ENCODE assay signal across 8 cellular contexts in the genomic region with DNA sequence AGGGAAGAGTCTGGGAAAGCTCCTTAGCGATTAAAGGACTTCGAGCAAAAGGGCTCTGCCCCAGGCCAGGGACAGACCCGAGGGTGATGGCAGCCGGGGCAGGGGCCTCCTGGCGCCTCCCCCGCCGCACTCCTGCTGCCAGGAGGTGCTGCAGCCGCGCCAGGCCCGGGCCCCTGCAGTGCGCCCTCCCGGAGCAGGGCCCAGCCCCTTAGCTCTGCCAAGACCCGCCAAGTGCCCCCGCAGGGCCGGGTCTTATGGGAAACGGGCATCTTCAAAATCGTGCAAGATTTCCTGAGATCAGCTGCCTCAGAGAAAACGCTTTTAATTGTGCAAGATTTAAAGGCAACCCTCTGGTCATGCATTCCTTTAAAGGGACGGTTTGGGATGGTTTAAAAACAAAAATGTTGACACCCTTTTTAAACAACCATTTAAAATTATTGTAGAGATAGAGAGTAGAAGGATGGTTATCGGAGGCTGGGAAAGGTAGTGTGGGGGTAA. TPM values are rescaled to one million over a fixed set of nuclear protein-coding genes. Genes with fewer than 3 reads are reported as not detected.
A peak's percentile ranks its signal among the peaks of the same experiment; 100 is the strongest.
DNase-seq lines count a peak whose midpoint lies in the region; ATAC-seq, FAIRE-seq and TF ChIP-seq lines count a peak whose summit lies in the region.

No MANE protein-coding gene starts in this region.

- peaks cover 0 to 2% of the 10 kb centered on the region in 2 donors for H3K4me1 ChIP-seq in lung (ENCODE audit: control insufficient read depth in 2 of 2, insufficient read depth in 2 of 2, low read length in 2 of 2)

- peak; percentile 49 for ATAC-seq in GM18498 (IDR thresholded peaks at IDR 0.05; ENCODE audit: unreplicated experiment)
- ATAC-seq in lung (ENCODE audit: insufficient read depth, low FRiP score) = peak; percentile 35
- no peak for ATAC-seq in HG02884 (IDR thresholded peaks at IDR 0.05; ENCODE audit: unreplicated experiment)

- TF ChIP-seq CTCF in chondrocyte (IDR thresholded peaks at IDR 0.05) (no peak), lung (IDR thresholded peaks at IDR 0.05; ENCODE audit: control extremely low read depth, extremely low read depth) (no peak), type B pancreatic cell (conservative IDR thresholded peaks at IDR 0.05) (no peak)

- H3K27me3 ChIP-seq in MG63 = no peaks in the 10 kb centered on the region
- H3K27me3 ChIP-seq in lung (ENCODE audit: control insufficient read depth, insufficient read depth) = no peaks in the 10 kb centered on the region

- no peaks in the 10 kb centered on the region for H3K9me3 ChIP-seq in MG63
- no peaks in the 10 kb centered on the region for H3K9me3 ChIP-seq in lung (ENCODE audit: control insufficient read depth in 2 of 2, insufficient read depth in 1 of 2, low read length in 1 of 2)

- DNase-seq in H54 (ENCODE audit: insufficient read length, low spot score) = peak; percentile 81
- DNase-seq in MG63 = no peak
- no peak for DNase-seq in chondrocyte (ENCODE audit: low spot score)
- DNase-seq in lung (ENCODE audit: low spot score) = no peak
- no peak for DNase-seq in type B pancreatic cell (ENCODE audit: extremely low spot score, unreplicated experiment)
- no peak for DNase-seq in NCI-H526 (lab: John Stamatoyannopoulos, UW)

- peak overlapping the region; percentile 42 to 97 for H3K27ac ChIP-seq in lung (ENCODE audit: low read depth in 1 of 2, low read length in 1 of 2)

- no peaks in the 10 kb centered on the region for H3K36me3 ChIP-seq in MG63
- no peaks in the 10 kb centered on the region for H3K36me3 ChIP-seq in lung (ENCODE audit: control insufficient read depth in 2 of 2, insufficient read depth in 2 of 2, low read length in 2 of 2)

- H3K27me3 Mint-ChIP-seq in chondrocyte (ENCODE audit: low read depth) (no peaks in the 10 kb centered on the region), type B pancreatic cell (no peaks in the 10 kb centered on the region)

- peak overlapping the region; percentile 54 for H3K4me3 ChIP-seq in MG63
- peak overlapping the region; percentile 68 for H3K4me3 ChIP-seq in lung

- peak; percentile 85 for FAIRE-seq in H54 (lab: Jason Lieb, UNC)

- H3K27ac Mint-ChIP-seq in chondrocyte (ENCODE audit: unreplicated experiment) = peak overlapping the region; percentile 87
- H3K27ac Mint-ChIP-seq in type B pancreatic cell = peak overlapping the region; percentile 94

- no peak; the same call in 1 of the 2 replicates for TF ChIP-seq POLR2A in H54 (IDR thresholded peaks at IDR 0.05; ENCODE audit: low read depth, low read length)

- WGBS in lung, 2 donors = 7% methylated on average over 20 of the region's 20 CpGs

- H3K4me3 Mint-ChIP-seq in chondrocyte (ENCODE audit: unreplicated experiment) = peak overlapping the region; percentile 77
- peak overlapping the region; percentile 90 for H3K4me3 Mint-ChIP-seq in type B pancreatic cell

- H3K4me1 Mint-ChIP-seq in chondrocyte (ENCODE audit: low read depth) (peaks cover 21% of the 10 kb centered on the region), type B pancreatic cell (ENCODE audit: unreplicated experiment) (peaks cover 12% of the 10 kb centered on the region)

- peaks cover 1% of the 10 kb centered on the region for H3K36me3 Mint-ChIP-seq in chondrocyte (ENCODE audit: low read depth)
- H3K36me3 Mint-ChIP-seq in type B pancreatic cell = no peaks in the 10 kb centered on the region

- H3K9me3 Mint-ChIP-seq in chondrocyte (ENCODE audit: low read depth) (no peaks in the 10 kb centered on the region), type B pancreatic cell (no peaks in the 10 kb centered on the region)

RNA-seq across cellular contexts. Expression of a gene that starts 52.4 kb away (rescaled TPM):
- total RNA-seq in MG63 (2014; rRNA removed; shearing (Covaris generic); ENCODE audit: low replicate concordance) = 4.0 and 14.8 TPM in 2 replicates
- 14.5 to 16.8 TPM (median 15.5 TPM) in 3 replicates for total RNA-seq in chondrocyte
- total RNA-seq in lung = 10 to 100 TPM; 11.5 to 29.8 TPM
- polyA plus RNA-seq in lung = 1 to 10 TPM; 2.9 to 4.5 TPM
- 24.8 and 25.5 TPM in 2 replicates for total RNA-seq in type B pancreatic cell (ENCODE audit: low replicate concordance)
